Comparison of ENCODE assay signal across 13 cellular contexts in genomic region chr9:133825555-133826198, GRCh38.
DNase-seq lines count a peak whose midpoint lies in the region; TF ChIP-seq lines count a peak whose summit lies in the region.
"Had no signal": no experiment of that assay in that cellular context is flagged by ENCODE, and none has a peak within 500 bp of the region (broad histone marks: within the 10 kb centered on the region; RNA-seq: fewer than 3 reads in every experiment).

No MANE protein-coding gene starts in this region.

- H3K36me3 ChIP-seq in HAP-1 (replicated peaks): peaks cover 9% of the 10 kb centered on the region
- H3K36me3 ChIP-seq: thyroid gland had no signal

- POLR2A ChIA-PET in activated CD4-positive, alpha-beta T cell treated with anti-CD3 and anti-CD28 coated beads, Interleukin-2, amount 10 ng/mL, durations not matched to agents 7 days and 5 days (lab: Charles Lee): no interaction called here

- H3K27me3 ChIP-seq in HAP-1 (ENCODE audit: low read depth): no peaks in the 10 kb centered on the region
- H3K27me3 ChIP-seq: thyroid gland had no signal

- TF ChIP-seq CTCF in glutamatergic neuron (IDR thresholded peaks at IDR 0.05; ENCODE audit: partially characterized antibody, unreplicated experiment): no peak

- peak overlapping the region; percentile 67 for H3K4me3 Mint-ChIP-seq in glutamatergic neuron (ENCODE audit: unreplicated experiment)
- no peak overlapping the region for H3K4me3 Mint-ChIP-seq in activated CD4-positive, alpha-beta T cell treated with anti-CD3 and anti-CD28 coated beads, Interleukin-2, amount 10 ng/mL, durations not matched to agents 7 days and 5 days
- H3K4me3 Mint-ChIP-seq: natural killer cell treated with Interleukin-12 subunit alpha and Interleukin-12 subunit beta and Interleukin-15 and Interleukin-18, amount 100 ng/mL, for 72 hours had no signal

- H3K4me3 ChIP-seq in HAP-1: no peak overlapping the region
- H3K4me3 ChIP-seq: thyroid gland had no signal

- peak overlapping the region; percentile 97 for H3K27ac Mint-ChIP-seq in glutamatergic neuron (ENCODE audit: unreplicated experiment)
- H3K27ac Mint-ChIP-seq in activated CD4-positive, alpha-beta T cell treated with anti-CD3 and anti-CD28 coated beads, Interleukin-2, amount 10 ng/mL, durations not matched to agents 7 days and 5 days: no peak overlapping the region
- H3K27ac Mint-ChIP-seq: natural killer cell treated with Interleukin-12 subunit alpha and Interleukin-12 subunit beta and Interleukin-15 and Interleukin-18, amount 100 ng/mL, for 72 hours had no signal

- DNase-seq in HAP-1 (ENCODE audit: low spot score in 2 of 2) (peak; percentile 41 to 46), amniotic epithelial cell (ENCODE audit: low read depth) (peak; percentile 80), glutamatergic neuron (no peak), smooth muscle cell of the brain vasculature (ENCODE audit: low read depth, low spot score) (peak; percentile 10), COLO829 (ENCODE audit: low spot score) (no peak), NOMO-1 (lab: John Stamatoyannopoulos, UW; ENCODE audit: unreplicated experiment in 2 of 2) (no peak), GM19238 (ENCODE audit: insufficient read length, low spot score) (no peak)
- no peak for DNase-seq in activated CD4-positive, alpha-beta T cell treated with anti-CD3 and anti-CD28 coated beads, Interleukin-2, amount 10 ng/mL, durations not matched to agents 7 days and 5 days
- DNase-seq: NCI-H2081 treated with DMSO at 0.1 percent for 48 hours; NK-92 treated with Interleukin-12 subunit alpha and Interleukin-12 subunit beta, amount 100 ng/mL, for 24 hours; thyroid gland had no signal

- in situ Hi-C loops in HAP-1 (cut with MboI; ENCODE audit: low sequenced_read_pairs): no loop called here

- H3K27me3 Mint-ChIP-seq in glutamatergic neuron (ENCODE audit: unreplicated experiment): peaks cover 54% of the 10 kb centered on the region
- H3K27me3 Mint-ChIP-seq in activated CD4-positive, alpha-beta T cell treated with anti-CD3 and anti-CD28 coated beads, Interleukin-2, amount 10 ng/mL, durations not matched to agents 7 days and 5 days: no peaks in the 10 kb centered on the region
- H3K27me3 Mint-ChIP-seq: natural killer cell treated with Interleukin-12 subunit alpha and Interleukin-12 subunit beta and Interleukin-15 and Interleukin-18, amount 100 ng/mL, for 72 hours had no signal

- peaks cover 70% of the 10 kb centered on the region for H3K4me1 Mint-ChIP-seq in glutamatergic neuron (ENCODE audit: low read depth, unreplicated experiment)
- no peaks in the 10 kb centered on the region for H3K4me1 Mint-ChIP-seq in activated CD4-positive, alpha-beta T cell treated with anti-CD3 and anti-CD28 coated beads, Interleukin-2, amount 10 ng/mL, durations not matched to agents 7 days and 5 days

- H3K36me3 Mint-ChIP-seq in glutamatergic neuron (ENCODE audit: unreplicated experiment): peaks cover 5% of the 10 kb centered on the region
- no peaks in the 10 kb centered on the region for H3K36me3 Mint-ChIP-seq in activated CD4-positive, alpha-beta T cell treated with anti-CD3 and anti-CD28 coated beads, Interleukin-2, amount 10 ng/mL, durations not matched to agents 7 days and 5 days (ENCODE audit: low read depth)
- H3K36me3 Mint-ChIP-seq: natural killer cell treated with Interleukin-12 subunit alpha and Interleukin-12 subunit beta and Interleukin-15 and Interleukin-18, amount 100 ng/mL, for 72 hours had no signal

- no peaks in the 10 kb centered on the region for H3K9me3 ChIP-seq in HAP-1
- H3K9me3 ChIP-seq: SK-N-SH, thyroid gland had no signal

- peaks cover 12% of the 10 kb centered on the region for H3K4me1 ChIP-seq in HAP-1
- H3K4me1 ChIP-seq: thyroid gland had no signal

- H3K9me3 Mint-ChIP-seq in glutamatergic neuron (ENCODE audit: unreplicated experiment): peaks cover 56% of the 10 kb centered on the region
- no peaks in the 10 kb centered on the region for H3K9me3 Mint-ChIP-seq in activated CD4-positive, alpha-beta T cell treated with anti-CD3 and anti-CD28 coated beads, Interleukin-2, amount 10 ng/mL, durations not matched to agents 7 days and 5 days
- H3K9me3 Mint-ChIP-seq: natural killer cell treated with Interleukin-12 subunit alpha and Interleukin-12 subunit beta and Interleukin-15 and Interleukin-18, amount 100 ng/mL, for 72 hours had no signal

- CTCF ChIA-PET in activated CD4-positive, alpha-beta T cell treated with anti-CD3 and anti-CD28 coated beads, Interleukin-2, amount 10 ng/mL, durations not matched to agents 7 days and 5 days (lab: Charles Lee): no interaction called here

Comparison
In these comparisons a context has a peak if more than half of its experiments do, and no peak if none do; other contexts are left out.
1. DNase-seq: peak in HAP-1 (2 of 2), amniotic epithelial cell (single experiment) and smooth muscle cell of the brain vasculature (single experiment); none in glutamatergic neuron (single experiment), activated CD4-positive, alpha-beta T cell treated with anti-CD3 and anti-CD28 coated beads, Interleukin-2, amount 10 ng/mL, durations not matched to agents 7 days and 5 days (single experiment), COLO829 (single experiment), NOMO-1 (0 of 2) and GM19238 (single experiment).